ENCODE assay signal across 18 cellular contexts in genomic region chr16:82694239-82694874, GRCh38.
A peak's percentile ranks its signal among the peaks of the same experiment; 100 is the strongest.
DNase-seq lines count a peak whose midpoint lies in the region; ATAC-seq and TF ChIP-seq lines count a peak whose summit lies in the region.
"Had no signal": no experiment of that assay in that cellular context is flagged by ENCODE, and none has a peak within 500 bp of the region (broad histone marks: within the 10 kb centered on the region; RNA-seq: fewer than 3 reads in every experiment).

No MANE protein-coding gene starts in this region.

- no peak overlapping the region for H3K27ac Mint-ChIP-seq in activated CD4-positive, alpha-beta memory T cell treated with anti-CD3 and anti-CD28 coated beads, Interleukin-2, amount 10 ng/mL, durations not matched to agents 7 days and 5 days
- H3K27ac Mint-ChIP-seq in naive thymus-derived CD4-positive, alpha-beta T cell: no peak overlapping the region
- H3K27ac Mint-ChIP-seq: activated CD4-positive, alpha-beta T cell treated with anti-CD3 and anti-CD28 coated beads for 36 hours; activated naive CD4-positive, alpha-beta T cell treated with anti-CD3 and anti-CD28 coated beads, Interleukin-2, amount 10 ng/mL, durations not matched to agents 7 days and 5 days; progenitor cell of endocrine pancreas had no signal

- peaks cover 26% of the 10 kb centered on the region for H3K4me1 ChIP-seq in ACC112 (ENCODE audit: control insufficient read depth, insufficient read depth, low read length, unreplicated experiment)
- no peaks in the 10 kb centered on the region for H3K4me1 ChIP-seq in naive thymus-derived CD4-positive, alpha-beta T cell (ENCODE audit: control insufficient read depth in 2 of 2, insufficient read depth in 2 of 2, low read length in 2 of 2)
- H3K4me1 ChIP-seq in prostate gland (replicated peaks): no peaks in the 10 kb centered on the region
- H3K4me1 ChIP-seq: A549 had no signal

- H3K4me3 Mint-ChIP-seq in activated CD4-positive, alpha-beta memory T cell treated with anti-CD3 and anti-CD28 coated beads, Interleukin-2, amount 10 ng/mL, durations not matched to agents 7 days and 5 days: no peak overlapping the region
- no peak overlapping the region for H3K4me3 Mint-ChIP-seq in naive thymus-derived CD4-positive, alpha-beta T cell
- H3K4me3 Mint-ChIP-seq: activated CD4-positive, alpha-beta T cell treated with anti-CD3 and anti-CD28 coated beads for 36 hours; activated naive CD4-positive, alpha-beta T cell treated with anti-CD3 and anti-CD28 coated beads, Interleukin-2, amount 10 ng/mL, durations not matched to agents 7 days and 5 days had no signal

- peaks cover 6% of the 10 kb centered on the region for H3K9me3 Mint-ChIP-seq in activated CD4-positive, alpha-beta memory T cell treated with anti-CD3 and anti-CD28 coated beads, Interleukin-2, amount 10 ng/mL, durations not matched to agents 7 days and 5 days
- H3K9me3 Mint-ChIP-seq in naive thymus-derived CD4-positive, alpha-beta T cell: peaks cover 0 to 6% (median 0%) of the 10 kb centered on the region in 11 donors
- H3K9me3 Mint-ChIP-seq: activated naive CD4-positive, alpha-beta T cell treated with anti-CD3 and anti-CD28 coated beads, Interleukin-2, amount 10 ng/mL, durations not matched to agents 7 days and 5 days had no signal

- TF ChIP-seq POLR2A in prostate gland (IDR thresholded peaks at IDR 0.05) (no peak), erythroblast (IDR thresholded peaks at IDR 0.05; ENCODE audit: low read length) (no peak)

- peak overlapping the region; percentile 23 for H3K27ac ChIP-seq in ACC112 (ENCODE audit: low read depth, low read length)
- no peak overlapping the region for H3K27ac ChIP-seq in naive thymus-derived CD4-positive, alpha-beta T cell (ENCODE audit: low read depth, low read length)
- no peak overlapping the region for H3K27ac ChIP-seq in prostate gland
- H3K27ac ChIP-seq: A549, suprapubic skin had no signal

- H3K36me3 ChIP-seq in ACC112 (ENCODE audit: insufficient read depth, low read length) (no peaks in the 10 kb centered on the region), prostate gland (no peaks in the 10 kb centered on the region)
- no peaks in the 10 kb centered on the region for H3K36me3 ChIP-seq in naive thymus-derived CD4-positive, alpha-beta T cell (ENCODE audit: control insufficient read depth in 2 of 3, insufficient read depth in 3 of 3, low read length in 3 of 3)
- H3K36me3 ChIP-seq: suprapubic skin had no signal

- intact Hi-C loops in naive thymus-derived CD4-positive, alpha-beta T cell (cut with micrococcal nuclease): no loop called here
- intact Hi-C loops in prostate gland (cut with DNase I): no loop called here

- H3K4me3 ChIP-seq in ACC112 (ENCODE audit: low read depth, low read length): no peak overlapping the region
- no peak overlapping the region for H3K4me3 ChIP-seq in naive thymus-derived CD4-positive, alpha-beta T cell (ENCODE audit: low read length)
- no peak overlapping the region for H3K4me3 ChIP-seq in prostate gland
- H3K4me3 ChIP-seq: A549, suprapubic skin had no signal

- CTCF ChIA-PET in activated CD4-positive, alpha-beta memory T cell treated with anti-CD3 and anti-CD28 coated beads, Interleukin-2, amount 10 ng/mL, durations not matched to agents 7 days and 5 days (lab: Charles Lee): no interaction called here
- CTCF ChIA-PET in naive thymus-derived CD4-positive, alpha-beta T cell (lab: Charles Lee): no interaction called here

- H3K79me2 ChIP-seq in ACC112 (ENCODE audit: control insufficient read depth, insufficient read depth, low read length, unreplicated experiment): no peaks in the 10 kb centered on the region

- POLR2A ChIA-PET in activated CD4-positive, alpha-beta memory T cell treated with anti-CD3 and anti-CD28 coated beads, Interleukin-2, amount 10 ng/mL, durations not matched to agents 7 days and 5 days (lab: Charles Lee): no interaction called here
- POLR2A ChIA-PET in naive thymus-derived CD4-positive, alpha-beta T cell (lab: Charles Lee): no interaction called here

- H3K27me3 Mint-ChIP-seq in activated CD4-positive, alpha-beta memory T cell treated with anti-CD3 and anti-CD28 coated beads, Interleukin-2, amount 10 ng/mL, durations not matched to agents 7 days and 5 days: peaks cover 1% of the 10 kb centered on the region
- peaks cover 0 to 11% (median 7%) of the 10 kb centered on the region in 5 donors for H3K27me3 Mint-ChIP-seq in naive thymus-derived CD4-positive, alpha-beta T cell
- H3K27me3 Mint-ChIP-seq: activated naive CD4-positive, alpha-beta T cell treated with anti-CD3 and anti-CD28 coated beads, Interleukin-2, amount 10 ng/mL, durations not matched to agents 7 days and 5 days; progenitor cell of endocrine pancreas had no signal

- DNase-seq in HT1080 (ENCODE audit: low read depth) (peak; percentile 93), astrocyte of the hippocampus (ENCODE audit: low read depth, low spot score) (peak; percentile 10), glomerular visceral epithelial cell (ENCODE audit: extremely low spot score) (peak; percentile 25), prostate gland (ENCODE audit: low spot score) (no peak), erythroblast (lab: John Stamatoyannopoulos, UW) (no peak)
- DNase-seq in activated CD4-positive, alpha-beta memory T cell treated with anti-CD3 and anti-CD28 coated beads, Interleukin-2, amount 10 ng/mL, durations not matched to agents 7 days and 5 days: no peak
- DNase-seq in naive thymus-derived CD4-positive, alpha-beta T cell: no peak
- DNase-seq: activated CD4-positive, alpha-beta T cell treated with anti-CD3 and anti-CD28 coated beads for 36 hours; activated naive CD4-positive, alpha-beta T cell treated with anti-CD3 and anti-CD28 coated beads, Interleukin-2, amount 10 ng/mL, durations not matched to agents 7 days and 5 days; central memory CD4-positive, alpha-beta T cell; hippocampal formation; MV-4-11; stimulated activated CD4-positive, alpha-beta T cell treated with anti-CD3 and anti-CD28 coated beads, Interleukin-15, amount 100 ng/mL, for 24 hours had no signal

- ATAC-seq in naive thymus-derived CD4-positive, alpha-beta T cell: no peak
- ATAC-seq: A549; activated CD4-positive, alpha-beta T cell treated with anti-CD3 and anti-CD28 coated beads for 36 hours; left lobe of liver had no signal

- no peak for TF ChIP-seq CTCF in prostate gland (IDR thresholded peaks at IDR 0.05)

- H3K4me1 Mint-ChIP-seq in activated CD4-positive, alpha-beta memory T cell treated with anti-CD3 and anti-CD28 coated beads, Interleukin-2, amount 10 ng/mL, durations not matched to agents 7 days and 5 days: peaks cover 3% of the 10 kb centered on the region
- peaks cover 0 to 1% (median 0%) of the 10 kb centered on the region in 7 donors for H3K4me1 Mint-ChIP-seq in naive thymus-derived CD4-positive, alpha-beta T cell
- H3K4me1 Mint-ChIP-seq: activated CD4-positive, alpha-beta T cell treated with anti-CD3 and anti-CD28 coated beads for 36 hours; activated naive CD4-positive, alpha-beta T cell treated with anti-CD3 and anti-CD28 coated beads, Interleukin-2, amount 10 ng/mL, durations not matched to agents 7 days and 5 days had no signal

- H3K27me3 ChIP-seq in ACC112 (ENCODE audit: insufficient read depth, low read length) (no peaks in the 10 kb centered on the region), prostate gland (replicated peaks; ENCODE audit: insufficient read depth) (no peaks in the 10 kb centered on the region)
- no peaks in the 10 kb centered on the region for H3K27me3 ChIP-seq in naive thymus-derived CD4-positive, alpha-beta T cell (ENCODE audit: control insufficient read depth in 2 of 2, insufficient read depth in 2 of 2, low read length in 2 of 2)
- H3K27me3 ChIP-seq: suprapubic skin had no signal

- peaks cover 5% of the 10 kb centered on the region for H3K36me3 Mint-ChIP-seq in activated CD4-positive, alpha-beta memory T cell treated with anti-CD3 and anti-CD28 coated beads, Interleukin-2, amount 10 ng/mL, durations not matched to agents 7 days and 5 days (ENCODE audit: low read depth)
- H3K36me3 Mint-ChIP-seq in naive thymus-derived CD4-positive, alpha-beta T cell: no peaks in the 10 kb centered on the region
- H3K36me3 Mint-ChIP-seq: activated naive CD4-positive, alpha-beta T cell treated with anti-CD3 and anti-CD28 coated beads, Interleukin-2, amount 10 ng/mL, durations not matched to agents 7 days and 5 days had no signal

- H2AFZ ChIP-seq in ACC112 (ENCODE audit: low read length, unreplicated experiment): no peak overlapping the region

- H3K9me3 ChIP-seq in naive thymus-derived CD4-positive, alpha-beta T cell (ENCODE audit: control insufficient read depth in 2 of 3, low read length in 3 of 3): no peaks in the 10 kb centered on the region
- H3K9me3 ChIP-seq in prostate gland: no peaks in the 10 kb centered on the region
- H3K9me3 ChIP-seq: A549, suprapubic skin had no signal

Comparison
In these comparisons a context has a peak if more than half of its experiments do, and no peak if none do; other contexts are left out.
1. DNase-seq: peak in HT1080 (single experiment), astrocyte of the hippocampus (single experiment) and glomerular visceral epithelial cell (single experiment); none in activated CD4-positive, alpha-beta memory T cell treated with anti-CD3 and anti-CD28 coated beads, Interleukin-2, amount 10 ng/mL, durations not matched to agents 7 days and 5 days (single experiment), naive thymus-derived CD4-positive, alpha-beta T cell (0 of 9), prostate gland (single experiment) and erythroblast (0 of 2).